Comparison of ENCODE assay signal across 1 cellular context in the genomic region with DNA sequence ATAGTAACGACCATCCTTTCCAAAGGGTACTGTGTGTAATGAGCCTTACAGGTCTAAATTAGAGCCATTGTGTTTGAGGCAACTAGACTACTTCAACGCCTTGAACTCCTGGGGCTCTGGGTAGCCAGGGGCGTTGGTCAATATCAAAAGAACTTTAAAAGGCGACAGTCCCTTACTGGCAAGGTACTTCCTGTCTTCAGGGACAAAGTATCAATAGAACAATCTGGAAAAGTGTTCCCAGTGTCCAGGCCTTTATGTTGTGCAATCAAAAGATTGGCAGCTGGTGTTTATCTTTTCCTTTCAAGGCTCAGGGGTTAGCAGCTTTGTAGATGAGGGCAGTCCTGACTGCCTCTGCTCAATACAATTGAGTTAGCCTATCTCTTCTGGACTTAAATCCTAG.
TF ChIP-seq lines count a peak whose summit lies in the region.

No MANE protein-coding gene starts in this region.

TF ChIP-seq in HepG2, 621 proteins besides CTCF, POLR2A, EP300 and RAD21 (continued from another document and continues in another):
- no peak for TF ChIP-seq E2F5 (CRISPR knock-in tag; conservative IDR thresholded peaks at IDR 0.05)
- TF ChIP-seq JUNB (CRISPR knock-in tag; IDR thresholded peaks at IDR 0.05; ENCODE audit: borderline replicate concordance): no peak
- TF ChIP-seq ZNF253 (CRISPR knock-in tag; IDR thresholded peaks at IDR 0.05; ENCODE audit: borderline replicate concordance): no peak
- no peak for TF ChIP-seq IRF2 (CRISPR knock-in tag; IDR thresholded peaks at IDR 0.05)
- TF ChIP-seq, protein P1, sequence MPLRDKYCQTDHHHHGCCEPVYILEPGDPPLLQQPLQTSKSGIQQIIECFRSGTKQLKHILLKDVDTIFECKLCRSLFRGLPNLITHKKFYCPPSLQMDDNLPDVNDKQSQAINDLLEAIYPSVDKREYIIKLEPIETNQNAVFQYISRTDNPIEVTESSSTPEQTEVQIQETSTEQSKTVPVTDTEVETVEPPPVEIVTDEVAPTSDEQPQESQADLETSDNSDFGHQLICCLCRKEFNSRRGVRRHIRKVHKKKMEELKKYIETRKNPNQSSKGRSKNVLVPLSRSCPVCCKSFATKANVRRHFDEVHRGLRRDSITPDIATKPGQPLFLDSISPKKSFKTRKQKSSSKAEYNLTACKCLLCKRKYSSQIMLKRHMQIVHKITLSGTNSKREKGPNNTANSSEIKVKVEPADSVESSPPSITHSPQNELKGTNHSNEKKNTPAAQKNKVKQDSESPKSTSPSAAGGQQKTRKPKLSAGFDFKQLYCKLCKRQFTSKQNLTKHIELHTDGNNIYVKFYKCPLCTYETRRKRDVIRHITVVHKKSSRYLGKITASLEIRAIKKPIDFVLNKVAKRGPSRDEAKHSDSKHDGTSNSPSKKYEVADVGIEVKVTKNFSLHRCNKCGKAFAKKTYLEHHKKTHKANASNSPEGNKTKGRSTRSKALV (CRISPR knock-in tag; IDR thresholded peaks at IDR 0.05): no peak
- TF ChIP-seq DMAP1 (CRISPR knock-in tag; IDR thresholded peaks at IDR 0.05): no peak
- peak; percentile 39; the same call in 1 of the 2 replicates for TF ChIP-seq ZNF317 (CRISPR knock-in tag; IDR thresholded peaks at IDR 0.05)
- no peak for TF ChIP-seq ZNF251 (CRISPR knock-in tag; IDR thresholded peaks at IDR 0.05)
- no peak for TF ChIP-seq SNAPC2 (CRISPR knock-in tag; IDR thresholded peaks at IDR 0.05)
- no peak for TF ChIP-seq TBL1XR1 (IDR thresholded peaks at IDR 0.05; ENCODE audit: borderline replicate concordance, low read length, partially characterized antibody)
- TF ChIP-seq EEA1 (CRISPR knock-in tag; IDR thresholded peaks at IDR 0.05; ENCODE audit: borderline replicate concordance): no peak
- no peak for TF ChIP-seq ZNF710 (CRISPR knock-in tag; IDR thresholded peaks at IDR 0.05; ENCODE audit: borderline replicate concordance)
- TF ChIP-seq PRMT3 (CRISPR knock-in tag; IDR thresholded peaks at IDR 0.05; ENCODE audit: borderline replicate concordance, low read depth): no peak
- no peak for TF ChIP-seq ZNF546 (CRISPR knock-in tag; conservative IDR thresholded peaks at IDR 0.05)
- no peak for TF ChIP-seq ZNF337 (CRISPR knock-in tag; IDR thresholded peaks at IDR 0.05; ENCODE audit: borderline replicate concordance, low read depth)
- no peak for TF ChIP-seq PLSCR1 (CRISPR knock-in tag; IDR thresholded peaks at IDR 0.05; ENCODE audit: borderline replicate concordance)
- no peak for TF ChIP-seq ZNF776 (CRISPR knock-in tag; IDR thresholded peaks at IDR 0.05)
- no peak for TF ChIP-seq SOX6 (IDR thresholded peaks at IDR 0.05)
- peak; percentile 87 for TF ChIP-seq SOX6 (CRISPR knock-in tag; IDR thresholded peaks at IDR 0.05)
- no peak for TF ChIP-seq HOXD1 (CRISPR knock-in tag; IDR thresholded peaks at IDR 0.05)
- no peak for TF ChIP-seq ZNF501 (CRISPR knock-in tag; IDR thresholded peaks at IDR 0.05)
- TF ChIP-seq RBM22 (optimal IDR thresholded peaks at IDR 0.05; ENCODE audit: low read length): no peak
- TF ChIP-seq KLF6 (CRISPR knock-in tag; IDR thresholded peaks at IDR 0.05): no peak
- TF ChIP-seq ZNF644 (CRISPR knock-in tag; IDR thresholded peaks at IDR 0.05; ENCODE audit: low read depth): peak; percentile 89
- TF ChIP-seq TCF7 (IDR thresholded peaks at IDR 0.05; ENCODE audit: low read depth): peak; percentile 73
- TF ChIP-seq ELF1 (CRISPR knock-in tag; IDR thresholded peaks at IDR 0.05): peak; percentile 73
- no peak for TF ChIP-seq SUZ12 (IDR thresholded peaks at IDR 0.05; ENCODE audit: low read depth, low read length)
- no peak for TF ChIP-seq KLF11 (CRISPR knock-in tag; IDR thresholded peaks at IDR 0.05)
- no peak for TF ChIP-seq MTA3 (CRISPR knock-in tag; IDR thresholded peaks at IDR 0.05)
- peak; percentile 41; the same call in 1 of the 2 replicates for TF ChIP-seq HOXA3 (CRISPR knock-in tag; IDR thresholded peaks at IDR 0.05)
- no peak for TF ChIP-seq ZNF234 (CRISPR knock-in tag; conservative IDR thresholded peaks at IDR 0.05)
- no peak; the same call in 1 of the 2 replicates for TF ChIP-seq EHMT2 (IDR thresholded peaks at IDR 0.05; ENCODE audit: borderline replicate concordance, low read depth, low read length)
- TF ChIP-seq ZNF331 (CRISPR knock-in tag; IDR thresholded peaks at IDR 0.05): peak; percentile 49; the same call in 1 of the 2 replicates
- no peak for TF ChIP-seq SATB2 (CRISPR knock-in tag; IDR thresholded peaks at IDR 0.05)
- no peak for TF ChIP-seq ARNTL (CRISPR knock-in tag; IDR thresholded peaks at IDR 0.05)
- no peak for TF ChIP-seq NFE2L1 (CRISPR knock-in tag; IDR thresholded peaks at IDR 0.05; ENCODE audit: borderline replicate concordance)
- no peak for TF ChIP-seq NR0B2 (CRISPR knock-in tag; IDR thresholded peaks at IDR 0.05)
- no peak for TF ChIP-seq BRCA1 (CRISPR knock-in tag; IDR thresholded peaks at IDR 0.05)
- TF ChIP-seq ZNF674 (CRISPR knock-in tag; IDR thresholded peaks at IDR 0.05; ENCODE audit: low read depth): no peak
- TF ChIP-seq ZFP90 (CRISPR knock-in tag; IDR thresholded peaks at IDR 0.05; ENCODE audit: borderline replicate concordance): no peak
- TF ChIP-seq ZUFSP (CRISPR knock-in tag; IDR thresholded peaks at IDR 0.05; ENCODE audit: borderline replicate concordance): no peak
- no peak for TF ChIP-seq ATAD3A (CRISPR knock-in tag; IDR thresholded peaks at IDR 0.05)
- no peak for TF ChIP-seq SAFB2 (CRISPR knock-in tag; IDR thresholded peaks at IDR 0.05; ENCODE audit: borderline replicate concordance, low read depth)
- no peak for TF ChIP-seq ZBTB7B (CRISPR knock-in tag; IDR thresholded peaks at IDR 0.05)
- TF ChIP-seq RFX1 (IDR thresholded peaks at IDR 0.05): no peak
- TF ChIP-seq IKZF4 (CRISPR knock-in tag; IDR thresholded peaks at IDR 0.05; ENCODE audit: borderline replicate concordance, low read depth, not compliant biosample characterization): no peak
- no peak for TF ChIP-seq TP53 (CRISPR knock-in tag; conservative IDR thresholded peaks at IDR 0.05)
- TF ChIP-seq BHLHE40 (IDR thresholded peaks at IDR 0.05; ENCODE audit: low read length): no peak
- TF ChIP-seq ZBED4 (CRISPR knock-in tag; IDR thresholded peaks at IDR 0.05; ENCODE audit: borderline replicate concordance): no peak
- TF ChIP-seq PPARG (CRISPR knock-in tag; conservative IDR thresholded peaks at IDR 0.05): peak; percentile 28; the same call in 1 of the 2 replicates
- TF ChIP-seq POLR2G (IDR thresholded peaks at IDR 0.05; ENCODE audit: low read depth, low read length): no peak
- TF ChIP-seq KDM2A (CRISPR knock-in tag; IDR thresholded peaks at IDR 0.05; ENCODE audit: borderline replicate concordance, low read depth): no peak
- TF ChIP-seq SRSF4 (IDR thresholded peaks at IDR 0.05; ENCODE audit: low read depth, low read length, poor library complexity, severe bottlenecking): no peak
- no peak for TF ChIP-seq ZFP36L1 (CRISPR knock-in tag; IDR thresholded peaks at IDR 0.05)
- no peak for TF ChIP-seq STAG1 (CRISPR knock-in tag; IDR thresholded peaks at IDR 0.05)
- TF ChIP-seq ZNF20 (CRISPR knock-in tag; IDR thresholded peaks at IDR 0.05): no peak
- peak; percentile 54 for TF ChIP-seq RXRB (CRISPR knock-in tag; IDR thresholded peaks at IDR 0.05; ENCODE audit: borderline replicate concordance)
- TF ChIP-seq MAX (IDR thresholded peaks at IDR 0.05): peak; percentile 14; the same call in 1 of the 2 replicates
- TF ChIP-seq ZNF781 (CRISPR knock-in tag; IDR thresholded peaks at IDR 0.05; ENCODE audit: borderline replicate concordance, not compliant biosample characterization): no peak
- TF ChIP-seq KLF16 (CRISPR knock-in tag; IDR thresholded peaks at IDR 0.05): no peak
- peak; percentile 96 for TF ChIP-seq CEBPG (CRISPR knock-in tag; IDR thresholded peaks at IDR 0.05)
- no peak for TF ChIP-seq ZNF841 (CRISPR knock-in tag; IDR thresholded peaks at IDR 0.05; ENCODE audit: borderline replicate concordance)
- peak; percentile 35; the same call in 1 of the 2 replicates for TF ChIP-seq YEATS4 (CRISPR knock-in tag; IDR thresholded peaks at IDR 0.05; ENCODE audit: borderline replicate concordance)
- no peak for TF ChIP-seq ZZZ3 (CRISPR knock-in tag; IDR thresholded peaks at IDR 0.05; ENCODE audit: borderline replicate concordance)
- 0 out of 2 replicates have a peak, but pooled peaks have one; percentile 19 for TF ChIP-seq KAT8 (CRISPR knock-in tag; IDR thresholded peaks at IDR 0.05)
- TF ChIP-seq PRPF4 (IDR thresholded peaks at IDR 0.05; ENCODE audit: low read depth, low read length, poor library complexity, severe bottlenecking): no peak
- TF ChIP-seq ZNF180 (CRISPR knock-in tag; IDR thresholded peaks at IDR 0.05; ENCODE audit: borderline replicate concordance, low read depth): no peak
- TF ChIP-seq, protein P2, sequence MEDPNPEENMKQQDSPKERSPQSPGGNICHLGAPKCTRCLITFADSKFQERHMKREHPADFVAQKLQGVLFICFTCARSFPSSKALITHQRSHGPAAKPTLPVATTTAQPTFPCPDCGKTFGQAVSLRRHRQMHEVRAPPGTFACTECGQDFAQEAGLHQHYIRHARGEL (CRISPR knock-in tag; IDR thresholded peaks at IDR 0.05): no peak
